16 cellular contexts compared by ENCODE assay signal in the genomic region with DNA sequence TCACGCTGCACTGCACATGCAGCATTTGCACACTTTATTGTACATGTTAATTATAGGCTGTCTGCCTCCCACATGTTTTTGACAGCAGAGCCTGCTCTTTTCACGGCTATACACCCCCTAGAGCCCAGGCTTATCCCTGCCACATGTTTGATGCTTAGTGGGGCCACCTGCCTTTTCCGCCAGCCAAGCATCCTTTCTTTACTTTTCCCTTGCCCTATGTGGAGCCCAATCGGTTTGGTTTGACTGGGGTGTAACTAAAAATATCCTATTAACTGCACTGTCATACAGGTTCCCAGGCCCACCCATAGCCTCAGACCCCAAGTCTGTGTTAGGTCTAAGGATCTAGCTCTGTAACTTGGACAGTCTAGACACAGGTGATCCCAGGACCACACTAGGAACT. TPM values are rescaled to one million over a fixed set of nuclear protein-coding genes. Genes with fewer than 3 reads are reported as not detected.
A peak's percentile ranks its signal among the peaks of the same experiment; 100 is the strongest.
DNase-seq lines count a peak whose midpoint lies in the region; ATAC-seq and TF ChIP-seq lines count a peak whose summit lies in the region.
"Had no signal": no experiment of that assay in that cellular context is flagged by ENCODE, and none has a peak within 500 bp of the region (broad histone marks: within the 10 kb centered on the region; RNA-seq: fewer than 3 reads in every experiment).

No MANE protein-coding gene starts in this region.

- H3K27ac ChIP-seq in right atrium auricular region: no peak overlapping the region
- no peak overlapping the region for H3K27ac ChIP-seq in esophagus muscularis mucosa (replicated peaks in 1 of 4)
- H3K27ac ChIP-seq: GM23248 had no signal

- DNase-seq in right atrium auricular region (ENCODE audit: low spot score): peak; percentile 43
- no peak for DNase-seq in left ventricle myocardium superior
- peak; percentile 37 for DNase-seq in activated CD8-positive, alpha-beta memory T cell treated with anti-CD3 and anti-CD28 coated beads, Interleukin-2, amount 50 U/mL, for 48 hours
- DNase-seq in islet precursor cell: peak; percentile 8
- DNase-seq in esophagus muscularis mucosa (ENCODE audit: extremely low spot score): no peak
- DNase-seq in BE2C: no peak
- DNase-seq in NCI-H1417 treated with DMSO at 0.1 percent for 48 hours (lab: John Stamatoyannopoulos, UW): no peak
- DNase-seq: C1 segment of cervical spinal cord; CD4-positive, CD25-positive, alpha-beta regulatory T cell; CD8-positive, alpha-beta memory T cell; COR-L47; DMS 273 treated with DMSO at 0.1 percent for 48 hours had no signal

- no peak for TF ChIP-seq CTCF in right atrium auricular region (IDR thresholded peaks at IDR 0.05)
- TF ChIP-seq CTCF in esophagus muscularis mucosa (IDR thresholded peaks at IDR 0.05): no peak
- no peak for TF ChIP-seq CTCF in BE2C (IDR thresholded peaks at IDR 0.05; ENCODE audit: low read depth, low read length)

- H3K4me1 ChIP-seq in right atrium auricular region (no peaks in the 10 kb centered on the region), esophagus muscularis mucosa (peaks cover 0 to 18% (median 9%) of the 10 kb centered on the region in 4 donors), BE2C (no peaks in the 10 kb centered on the region)
- H3K4me1 ChIP-seq: HAP-1 had no signal

- no peak for TF ChIP-seq EP300 in esophagus muscularis mucosa (IDR thresholded peaks at IDR 0.05)

- no peak overlapping the region for H3K4me3 ChIP-seq in right atrium auricular region
- no peak overlapping the region for H3K4me3 ChIP-seq in esophagus muscularis mucosa
- H3K4me3 ChIP-seq in BE2C (ENCODE audit: low read depth, low read length): no peak overlapping the region
- H3K4me3 ChIP-seq: GM23248, HAP-1 had no signal

- 89% methylated on average over 4 of the region's 4 CpGs for WGBS in esophagus muscularis mucosa

- intact Hi-C loops in left ventricle myocardium superior (cut with micrococcal nuclease) (no loop called here), esophagus muscularis mucosa (cut with DNase I) (no loop called here)

- TF ChIP-seq POLR2A in esophagus muscularis mucosa (IDR thresholded peaks at IDR 0.05; ENCODE audit: low read depth): no peak

- ATAC-seq in left ventricle myocardium superior: no peak

- H3K27me3 ChIP-seq in right atrium auricular region (no peaks in the 10 kb centered on the region), esophagus muscularis mucosa (no peaks in the 10 kb centered on the region), BE2C (no peaks in the 10 kb centered on the region)

- H3K36me3 ChIP-seq in right atrium auricular region (no peaks in the 10 kb centered on the region), esophagus muscularis mucosa (no peaks in the 10 kb centered on the region), BE2C (no peaks in the 10 kb centered on the region)
- H3K36me3 ChIP-seq: HAP-1 had no signal

- H3K9me3 ChIP-seq in right atrium auricular region: no peaks in the 10 kb centered on the region
- H3K9me3 ChIP-seq in esophagus muscularis mucosa: no peaks in the 10 kb centered on the region
- H3K9me3 ChIP-seq in BE2C: 0 out of 2 replicates have a peak, but pooled peaks cover 3% of the 10 kb centered on the region
- H3K9me3 ChIP-seq: HAP-1 had no signal

RNA-seq across cellular contexts. Expression of a gene that starts 18.9 kb away (rescaled TPM):
- total RNA-seq in right atrium auricular region: 10 to 100 TPM; 26.8 to 34.7 TPM
- 19.8 TPM for total RNA-seq in left ventricle myocardium superior
- 100 to 1,000 TPM; 184 to 340 (median 223) TPM for total RNA-seq in esophagus muscularis mucosa
- 2.5 TPM for polyA plus RNA-seq in BE2C (2012; ENCODE audit: insufficient read depth, insufficient read length, low read depth)
- total RNA-seq: B cell; CD4-positive, CD25-positive, alpha-beta regulatory T cell; HT-29 had no signal
- polyA plus RNA-seq: CD8-positive, alpha-beta memory T cell had no signal

Comparison
In these comparisons a context has a peak if more than half of its experiments do, and no peak if none do; other contexts are left out.
1. DNase-seq: peak in right atrium auricular region (single experiment), activated CD8-positive, alpha-beta memory T cell treated with anti-CD3 and anti-CD28 coated beads, Interleukin-2, amount 50 U/mL, for 48 hours (single experiment) and islet precursor cell (single experiment); none in left ventricle myocardium superior (single experiment), esophagus muscularis mucosa (single experiment), BE2C (single experiment) and NCI-H1417 treated with DMSO at 0.1 percent for 48 hours (single experiment).